ENCODE assay signal across 10 cellular contexts in genomic region chr16:85360323-85361277, GRCh38.
DNase-seq lines count a peak whose midpoint lies in the region; ATAC-seq and TF ChIP-seq lines count a peak whose summit lies in the region.
"Had no signal": no experiment of that assay in that cellular context is flagged by ENCODE, and none has a peak within 500 bp of the region (broad histone marks: within the 10 kb centered on the region; RNA-seq: fewer than 3 reads in every experiment).

No MANE protein-coding gene starts in this region.

- no peak overlapping the region for H3K27ac ChIP-seq in CD4-positive, CD25-positive, alpha-beta regulatory T cell (ENCODE audit: insufficient read depth, low read length, poor library complexity, severe bottlenecking)
- H3K27ac ChIP-seq in OCI-LY1 (ENCODE audit: low read depth, low read length, poor library complexity, severe bottlenecking) (no peak overlapping the region), liver (ENCODE audit: low read depth in 1 of 2, low read length in 2 of 2) (peak overlapping the region; percentile 87 to 92)
- H3K27ac ChIP-seq: HL-60 had no signal

- ATAC-seq in CD4-positive, CD25-positive, alpha-beta regulatory T cell (ENCODE audit: low read depth in 2 of 2) = peak; percentile 24 to 33
- no peak for ATAC-seq in HG02970 (IDR thresholded peaks at IDR 0.05; ENCODE audit: low FRiP score, unreplicated experiment)
- ATAC-seq in GM21529 (IDR thresholded peaks at IDR 0.05; ENCODE audit: unreplicated experiment) = no peak

- TF ChIP-seq CTCF in OCI-LY1 (IDR thresholded peaks at IDR 0.05; ENCODE audit: low read length) (no peak), liver (IDR thresholded peaks at IDR 0.05; ENCODE audit: low read depth, low read length, missing input control) (no peak)

- no peaks in the 10 kb centered on the region for H3F3A ChIP-seq in OCI-LY1 (ENCODE audit: insufficient read depth, low read length)

- H2AFZ ChIP-seq in OCI-LY1 (ENCODE audit: low read length) = no peak overlapping the region

- no peak overlapping the region for H3K4me3 Mint-ChIP-seq in CD4-positive, CD25-positive, alpha-beta regulatory T cell

- H3K4me3 ChIP-seq in CD4-positive, CD25-positive, alpha-beta regulatory T cell (ENCODE audit: low read depth, low read length) = no peak overlapping the region
- H3K4me3 ChIP-seq in OCI-LY1 (ENCODE audit: low read depth, low read length, poor library complexity, severe bottlenecking) = no peak overlapping the region
- H3K4me3 ChIP-seq in liver (ENCODE audit: low read depth in 1 of 3, low read length in 3 of 3) = peak overlapping the region; percentile 25 to 55 (median 30)

- H3K27me3 Mint-ChIP-seq in CD4-positive, CD25-positive, alpha-beta regulatory T cell = no peaks in the 10 kb centered on the region

- no peaks in the 10 kb centered on the region for H3K36me3 ChIP-seq in CD4-positive, CD25-positive, alpha-beta regulatory T cell (ENCODE audit: control insufficient read depth, insufficient read depth, low read length)
- H3K36me3 ChIP-seq in OCI-LY1 (ENCODE audit: insufficient read depth, low read length) = no peaks in the 10 kb centered on the region
- H3K36me3 ChIP-seq in liver (ENCODE audit: control insufficient read depth in 4 of 4, insufficient read depth in 3 of 4, low read depth in 1 of 4, low read length in 3 of 4) = no peaks in the 10 kb centered on the region

- H3K9me2 ChIP-seq in OCI-LY1 (ENCODE audit: low read depth, low read length) = no peaks in the 10 kb centered on the region

- H3K4me1 ChIP-seq in CD4-positive, CD25-positive, alpha-beta regulatory T cell (ENCODE audit: control insufficient read depth, insufficient read depth, low read length, poor library complexity, severe bottlenecking) = no peaks in the 10 kb centered on the region
- peaks cover 24% of the 10 kb centered on the region for H3K4me1 ChIP-seq in OCI-LY1 (ENCODE audit: insufficient read depth, low read length, severe bottlenecking)
- H3K4me1 ChIP-seq in liver (ENCODE audit: control insufficient read depth in 4 of 4, insufficient read depth in 4 of 4, low read length in 3 of 4) = peaks cover 14 to 42% (median 28%) of the 10 kb centered on the region in 4 donors

- H3K4me1 Mint-ChIP-seq in CD4-positive, CD25-positive, alpha-beta regulatory T cell = no peaks in the 10 kb centered on the region

- H3K9ac ChIP-seq in OCI-LY1 (ENCODE audit: low read length) (no peak overlapping the region), liver (ENCODE audit: low read depth in 1 of 2, low read length in 2 of 2) (peak overlapping the region; percentile 36 to 68)

- peaks cover 0 to 3% (median 0%) of the 10 kb centered on the region in 7 donors for H3K9me3 Mint-ChIP-seq in CD4-positive, CD25-positive, alpha-beta regulatory T cell

- TF ChIP-seq RAD21 in liver (IDR thresholded peaks at IDR 0.05) = no peak

- H3K4me2 ChIP-seq in OCI-LY1 (ENCODE audit: low read length) = peak overlapping the region; percentile 23; the same call in 1 of the 2 replicates

- no peaks in the 10 kb centered on the region for H3K9me3 ChIP-seq in CD4-positive, CD25-positive, alpha-beta regulatory T cell (ENCODE audit: control insufficient read depth in 2 of 2, low read length in 2 of 2)
- H3K9me3 ChIP-seq in OCI-LY1 (ENCODE audit: low read length) (no peaks in the 10 kb centered on the region), liver (ENCODE audit: control insufficient read depth in 4 of 4, low read length in 3 of 4) (no peaks in the 10 kb centered on the region)

- H3K27me3 ChIP-seq in CD4-positive, CD25-positive, alpha-beta regulatory T cell (ENCODE audit: control insufficient read depth, insufficient read depth, low read length) = no peaks in the 10 kb centered on the region
- peaks cover 8% of the 10 kb centered on the region; the same call in 1 of the 2 replicates for H3K27me3 ChIP-seq in OCI-LY1 (ENCODE audit: insufficient read depth, low read length)
- no peaks in the 10 kb centered on the region for H3K27me3 ChIP-seq in liver (ENCODE audit: control insufficient read depth in 4 of 4, insufficient read depth in 4 of 4, low read length in 3 of 4)

- 34% methylated on average over 38 of the region's 38 CpGs for WGBS in liver

- H4K20me1 ChIP-seq in OCI-LY1 (ENCODE audit: insufficient read depth, low read length) = no peaks in the 10 kb centered on the region

- no peaks in the 10 kb centered on the region for H3K36me3 Mint-ChIP-seq in CD4-positive, CD25-positive, alpha-beta regulatory T cell

- peak in 1 of 3 donors; percentile 37 for DNase-seq in CD4-positive, CD25-positive, alpha-beta regulatory T cell
- DNase-seq in NCI-H1105 (lab: John Stamatoyannopoulos, UW) (peak; percentile 88), LoVo (ENCODE audit: low spot score) (no peak), T-helper 9 cell (no peak)
- DNase-seq: head of caudate nucleus had no signal

- peak overlapping the region in 1 of 3 donors; percentile 23 for H3K27ac Mint-ChIP-seq in CD4-positive, CD25-positive, alpha-beta regulatory T cell

- H3K79me2 ChIP-seq in OCI-LY1 (ENCODE audit: insufficient read depth, low read length) = no peaks in the 10 kb centered on the region

TF ChIP-seq in liver, 16 proteins besides CTCF, POLR2A, EP300 and RAD21:
- TF ChIP-seq YY1 (IDR thresholded peaks at IDR 0.05) (no peak), RXRA (IDR thresholded peaks at IDR 0.05) (peak in 1 of 2 donors; percentile 45), GABPA (IDR thresholded peaks at IDR 0.05 in 1 of 2, conservative IDR thresholded peaks at IDR 0.05 in 1 of 2) (no peak), HNF4A (conservative IDR thresholded peaks at IDR 0.05) (peak in 1 of 2 donors; percentile 22)

Comparison
In these comparisons a context has a peak if more than half of its experiments do, and no peak if none do; other contexts are left out.
1. ATAC-seq: peak in CD4-positive, CD25-positive, alpha-beta regulatory T cell (2 of 2); none in HG02970 (single experiment) and GM21529 (single experiment).
2. H3K27ac ChIP-seq: peak in liver (2 of 2); none in CD4-positive, CD25-positive, alpha-beta regulatory T cell (single experiment) and OCI-LY1 (single experiment).
3. H3K4me3 ChIP-seq: peak in liver (3 of 3); none in CD4-positive, CD25-positive, alpha-beta regulatory T cell (single experiment) and OCI-LY1 (single experiment).